In genomic region chr9:87622936-87623335, GRCh38 we compare ENCODE assay signal across 11 cellular contexts.
"Had no signal": no experiment of that assay in that cellular context is flagged by ENCODE, and none has a peak within 500 bp of the region (broad histone marks: within the 10 kb centered on the region; RNA-seq: fewer than 3 reads in every experiment).

No MANE protein-coding gene starts in this region.

- H3K4me2 ChIP-seq: smooth muscle cell had no signal

- H3K27me3 Mint-ChIP-seq: activated CD4-positive, alpha-beta memory T cell treated with anti-CD3 and anti-CD28 coated beads, Interleukin-2, amount 10 ng/mL, durations not matched to agents 7 days and 5 days; activated naive CD4-positive, alpha-beta T cell treated with anti-CD3 and anti-CD28 coated beads, Interleukin-2, amount 10 ng/mL, durations not matched to agents 7 days and 5 days; stimulated activated naive CD8-positive, alpha-beta T cell treated with anti-CD3 and anti-CD28 coated beads, Interleukin-15, Interleukin-2, amounts not matched to agents 100 ng/mL and 50 ng/mL, for 24 hours had no signal

- H3K27ac Mint-ChIP-seq: activated CD4-positive, alpha-beta memory T cell treated with anti-CD3 and anti-CD28 coated beads, Interleukin-2, amount 10 ng/mL, durations not matched to agents 7 days and 5 days; activated CD4-positive, alpha-beta T cell treated with anti-CD3 and anti-CD28 coated beads for 36 hours; activated naive CD4-positive, alpha-beta T cell treated with anti-CD3 and anti-CD28 coated beads, Interleukin-2, amount 10 ng/mL, durations not matched to agents 7 days and 5 days; activated T-cell treated with anti-CD3 and anti-CD28 coated beads, Interleukin-2, amount 50 U/mL, for 24 hours; stimulated activated naive CD8-positive, alpha-beta T cell treated with anti-CD3 and anti-CD28 coated beads, Interleukin-15, Interleukin-2, amounts not matched to agents 100 ng/mL and 50 ng/mL, for 24 hours; T-helper 1 cell treated with Interleukin-12 subunit alpha and Interleukin-12 subunit beta and Interleukin-4 antibody, amounts not matched to agents 30 μg/mL and 1 μg/mL, for 36 hours had no signal

- H3K4me3 Mint-ChIP-seq: activated CD4-positive, alpha-beta memory T cell treated with anti-CD3 and anti-CD28 coated beads, Interleukin-2, amount 10 ng/mL, durations not matched to agents 7 days and 5 days; activated CD4-positive, alpha-beta T cell treated with anti-CD3 and anti-CD28 coated beads for 36 hours; activated naive CD4-positive, alpha-beta T cell treated with anti-CD3 and anti-CD28 coated beads, Interleukin-2, amount 10 ng/mL, durations not matched to agents 7 days and 5 days; activated T-cell treated with anti-CD3 and anti-CD28 coated beads, Interleukin-2, amount 50 U/mL, for 24 hours; stimulated activated naive CD8-positive, alpha-beta T cell treated with anti-CD3 and anti-CD28 coated beads, Interleukin-15, Interleukin-2, amounts not matched to agents 100 ng/mL and 50 ng/mL, for 24 hours; T-helper 1 cell treated with Interleukin-12 subunit alpha and Interleukin-12 subunit beta and Interleukin-4 antibody, amounts not matched to agents 30 μg/mL and 1 μg/mL, for 36 hours had no signal

- H3K27me3 ChIP-seq: pancreas, suprapubic skin had no signal

- DNase-seq: activated CD4-positive, alpha-beta memory T cell treated with anti-CD3 and anti-CD28 coated beads, Interleukin-2, amount 10 ng/mL, durations not matched to agents 7 days and 5 days; activated CD4-positive, alpha-beta T cell treated with anti-CD3 and anti-CD28 coated beads for 36 hours; activated naive CD4-positive, alpha-beta T cell treated with anti-CD3 and anti-CD28 coated beads, Interleukin-2, amount 10 ng/mL, durations not matched to agents 7 days and 5 days; activated T-cell treated with anti-CD3 and anti-CD28 coated beads, Interleukin-2, amount 50 U/mL, for 24 hours; pancreas; WERI-Rb-1 had no signal

- ATAC-seq: activated CD4-positive, alpha-beta T cell treated with anti-CD3 and anti-CD28 coated beads for 36 hours; esophagus mucosa; pancreas had no signal

- H3K36me3 Mint-ChIP-seq: activated naive CD4-positive, alpha-beta T cell treated with anti-CD3 and anti-CD28 coated beads, Interleukin-2, amount 10 ng/mL, durations not matched to agents 7 days and 5 days had no signal

- H3K27ac ChIP-seq: pancreas, suprapubic skin, WERI-Rb-1 had no signal

- H3K4me1 Mint-ChIP-seq: activated CD4-positive, alpha-beta memory T cell treated with anti-CD3 and anti-CD28 coated beads, Interleukin-2, amount 10 ng/mL, durations not matched to agents 7 days and 5 days; activated CD4-positive, alpha-beta T cell treated with anti-CD3 and anti-CD28 coated beads for 36 hours; activated naive CD4-positive, alpha-beta T cell treated with anti-CD3 and anti-CD28 coated beads, Interleukin-2, amount 10 ng/mL, durations not matched to agents 7 days and 5 days had no signal

- H3K4me3 ChIP-seq: pancreas, smooth muscle cell, suprapubic skin had no signal

- H3K4me1 ChIP-seq: pancreas, suprapubic skin had no signal

- H3K9me3 ChIP-seq: pancreas, suprapubic skin had no signal

- H3K9me3 Mint-ChIP-seq: activated CD4-positive, alpha-beta memory T cell treated with anti-CD3 and anti-CD28 coated beads, Interleukin-2, amount 10 ng/mL, durations not matched to agents 7 days and 5 days; activated naive CD4-positive, alpha-beta T cell treated with anti-CD3 and anti-CD28 coated beads, Interleukin-2, amount 10 ng/mL, durations not matched to agents 7 days and 5 days; T-helper 1 cell treated with Interleukin-12 subunit alpha and Interleukin-12 subunit beta and Interleukin-4 antibody, amounts not matched to agents 30 μg/mL and 1 μg/mL, for 36 hours had no signal
